31 cellular contexts compared by ENCODE assay signal in genomic region chr20:37451616-37452015, GRCh38.
"Had no signal": no experiment of that assay in that cellular context is flagged by ENCODE, and none has a peak within 500 bp of the region (broad histone marks: within the 10 kb centered on the region; RNA-seq: fewer than 3 reads in every experiment).

No MANE protein-coding gene starts in this region.

- H3K4me3 ChIP-seq: adrenal gland, body of pancreas, breast epithelium had no signal

- H3K36me3 ChIP-seq: adrenal gland, brain microvascular endothelial cell, breast epithelium had no signal

- H3K4me1 ChIP-seq: adrenal gland, body of pancreas, breast epithelium had no signal

- DNase-seq: activated B cell treated with CpG ODN at 0.5 μM for 24 hours; activated CD4-positive, alpha-beta memory T cell treated with anti-CD3 and anti-CD28 coated beads for 36 hours; activated CD4-positive, alpha-beta T cell treated with anti-CD3 and anti-CD28 coated beads for 4 hours; activated CD4-positive, alpha-beta T cell treated with anti-CD3 and anti-CD28 coated beads, Interleukin-2, amount 10 ng/mL, durations not matched to agents 24 days and 14 days; activated CD4-positive, alpha-beta T cell treated with anti-CD3 and anti-CD28 coated beads, Interleukin-2, amount 50 U/mL, for 1 hour; activated CD4-positive, alpha-beta T cell treated with anti-CD3 and anti-CD28 coated beads, Interleukin-2, amount 50 U/mL, for 4 hours; activated CD4-positive, CD25-positive, alpha-beta regulatory T cell treated with anti-CD3 and anti-CD28 coated beads, Interleukin-2, amount 50 U/mL, for 72 hours; activated CD8-positive, alpha-beta memory T cell treated with anti-CD3 and anti-CD28 coated beads, Interleukin-2, amount 50 U/mL, for 4 hours; activated CD8-positive, alpha-beta T cell treated with anti-CD3 and anti-CD28 coated beads for 36 hours; activated effector memory CD4-positive, alpha-beta T cell treated with anti-CD3 and anti-CD28 coated beads, Interleukin-2, amount 50 U/mL, for 16 hours; activated gamma-delta T cell treated with Interleukin-2 at 50 U/mL for 16 hours; activated naive CD4-positive, alpha-beta T cell; activated naive CD4-positive, alpha-beta T cell treated with anti-CD3 and anti-CD28 coated beads for 36 hours; activated naive CD4-positive, alpha-beta T cell treated with anti-CD3 and anti-CD28 coated beads, Interleukin-2, amount 50 U/mL, for 16 hours; activated naive CD8-positive, alpha-beta T cell treated with anti-CD3 and anti-CD28 coated beads for 36 hours; activated T-cell treated with anti-CD3 and anti-CD28 coated beads for 4 hours; activated T-cell treated with anti-CD3 and anti-CD28 coated beads, Interleukin-2, amount 50 U/mL, for 1 hour; activated T-cell treated with anti-CD3 and anti-CD28 coated beads, Interleukin-2, amount 50 U/mL, for 4 hours; activated T-cell treated with anti-CD3 and anti-CD28 coated beads, Interleukin-2, amount 50 U/mL, for 72 hours; adrenal gland; amniotic stem cell; aorta; body of pancreas; brain microvascular endothelial cell; central memory CD4-positive, alpha-beta T cell; T-helper 2 cell; T-helper 9 cell had no signal

- ATAC-seq: activated CD8-positive, alpha-beta T cell treated with anti-CD3 and anti-CD28 coated beads for 36 hours; activated naive CD4-positive, alpha-beta T cell treated with anti-CD3 and anti-CD28 coated beads, Interleukin-2, amount 50 U/mL, for 72 hours; activated T-cell treated with anti-CD3 and anti-CD28 coated beads, Interleukin-2, amount 50 U/mL, for 4 hours; activated T-cell treated with anti-CD3 and anti-CD28 coated beads, Interleukin-2, amount 50 U/mL, for 72 hours; activated T-helper 17 cell treated with anti-CD3 and anti-CD28 coated beads, Interleukin-2, amount 50 U/mL, for 72 hours; body of pancreas had no signal

- H3K27me3 ChIP-seq: adrenal gland, body of pancreas, breast epithelium had no signal

- H3K27ac ChIP-seq: adrenal gland, body of pancreas, brain microvascular endothelial cell, breast epithelium, VCaP had no signal

- H3K9me3 ChIP-seq: adrenal gland had no signal
